ENCODE assay signal across 8 cellular contexts in genomic region chr19:17303167-17303939, GRCh38. TPM values are rescaled to one million over a fixed set of nuclear protein-coding genes. Genes with fewer than 3 reads are reported as not detected.
A peak's percentile ranks its signal among the peaks of the same experiment; 100 is the strongest.
DNase-seq lines count a peak whose midpoint lies in the region; ATAC-seq, FAIRE-seq and TF ChIP-seq lines count a peak whose summit lies in the region.

A gene with protein sequence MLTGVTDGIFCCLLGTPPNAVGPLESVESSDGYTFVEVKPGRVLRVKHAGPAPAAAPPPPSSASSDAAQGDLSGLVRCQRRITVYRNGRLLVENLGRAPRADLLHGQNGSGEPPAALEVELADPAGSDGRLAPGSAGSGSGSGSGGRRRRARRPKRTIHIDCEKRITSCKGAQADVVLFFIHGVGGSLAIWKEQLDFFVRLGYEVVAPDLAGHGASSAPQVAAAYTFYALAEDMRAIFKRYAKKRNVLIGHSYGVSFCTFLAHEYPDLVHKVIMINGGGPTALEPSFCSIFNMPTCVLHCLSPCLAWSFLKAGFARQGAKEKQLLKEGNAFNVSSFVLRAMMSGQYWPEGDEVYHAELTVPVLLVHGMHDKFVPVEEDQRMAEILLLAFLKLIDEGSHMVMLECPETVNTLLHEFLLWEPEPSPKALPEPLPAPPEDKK (minus strand): TSS chr19:17303425. CDS start chr19:17301616, 1,809 bp downstream.

- no peaks in the 10 kb centered on the region for H3K79me2 ChIP-seq in fibroblast of lung (ENCODE audit: control insufficient read depth, insufficient read depth, low read length)

- H3K9ac ChIP-seq in fibroblast of lung (ENCODE audit: insufficient read depth, low read length) = peak within 1 kb of the TSS; percentile 62

- POLR2A ChIA-PET in naive thymus-derived CD4-positive, alpha-beta T cell (lab: Charles Lee) = interaction anchor here (0.8 to 3.1 kb wide), 3 partner anchors 11 to 116 kb away, joined by 3 to 18 read pairs (median 4); partner anchors contain the start of gene ANO8

- H3K4me1 Mint-ChIP-seq in naive thymus-derived CD4-positive, alpha-beta T cell = peaks cover 16 to 48% (median 42%) of the 10 kb centered on the region in 7 donors
- peaks cover 29% of the 10 kb centered on the region for H3K4me1 Mint-ChIP-seq in stimulated activated effector memory CD8-positive, alpha-beta T cell treated with anti-CD3 and anti-CD28 coated beads, Interleukin-12 subunit alpha, Interleukin-12 subunit beta, amount 100 ng/mL, for 72 hours

- peak within 1 kb of the TSS; percentile 71 for H3K4me2 ChIP-seq in fibroblast of lung (ENCODE audit: extremely low read depth, insufficient read depth, low read length)

- H3K27ac Mint-ChIP-seq in naive thymus-derived CD4-positive, alpha-beta T cell = peak within 1 kb of the TSS; percentile 67 to 90 (median 74)
- H3K27ac Mint-ChIP-seq in stimulated activated effector memory CD8-positive, alpha-beta T cell treated with anti-CD3 and anti-CD28 coated beads, Interleukin-12 subunit alpha, Interleukin-12 subunit beta, amount 100 ng/mL, for 72 hours = peak within 1 kb of the TSS; percentile 82

- no peaks in the 10 kb centered on the region for H4K20me1 ChIP-seq in fibroblast of lung (ENCODE audit: control insufficient read depth, extremely low read depth, insufficient read depth, low read length)

- H3K4me3 ChIP-seq in fibroblast of lung (replicated peaks in 1 of 4; ENCODE audit: control extremely low read depth in 1 of 4, insufficient read depth in 1 of 4, low read depth in 3 of 4, low read length in 4 of 4) = peak within 1 kb of the TSS; percentile 55 to 78 (median 58)
- peak within 1 kb of the TSS; percentile 79 for H3K4me3 ChIP-seq in naive thymus-derived CD4-positive, alpha-beta T cell (ENCODE audit: low read length)

- H3K36me3 ChIP-seq in KOPT-K1 (ENCODE audit: insufficient read depth, low read length) = peaks cover 10% of the 10 kb centered on the region
- H3K36me3 ChIP-seq in fibroblast of lung (ENCODE audit: control insufficient read depth, insufficient read depth, low read length) = no peaks in the 10 kb centered on the region
- H3K36me3 ChIP-seq in naive thymus-derived CD4-positive, alpha-beta T cell (ENCODE audit: control insufficient read depth in 2 of 3, insufficient read depth in 3 of 3, low read length in 3 of 3) = peaks cover 0 to 8% (median 0%) of the 10 kb centered on the region in 3 experiments

- CTCF ChIA-PET in naive thymus-derived CD4-positive, alpha-beta T cell (lab: Charles Lee) = interaction anchor here (0.6 kb wide), 2 partner anchors 19 to 20 kb away, joined by 3 read pairs; no protein-coding TSS in a partner anchor

- intact Hi-C loops in naive thymus-derived CD4-positive, alpha-beta T cell (cut with micrococcal nuclease) = loop anchor here (10.0 kb wide), 2 partner anchors 809 to 1221 kb away; partner anchors contain the start of genes C19orf44 (in 1 of the 2), CALR3 (in 1 of the 2) and ELL (in 1 of the 2)

- H3K27ac ChIP-seq in KOPT-K1 (ENCODE audit: low read depth, low read length, poor library complexity, severe bottlenecking) = peak within 1 kb of the TSS; percentile 49
- peak within 1 kb of the TSS; percentile 32 for H3K27ac ChIP-seq in fibroblast of lung (ENCODE audit: insufficient read depth, low read length)
- peak within 1 kb of the TSS; percentile 85 for H3K27ac ChIP-seq in naive thymus-derived CD4-positive, alpha-beta T cell (ENCODE audit: low read depth, low read length)

- H3K27me3 Mint-ChIP-seq in naive thymus-derived CD4-positive, alpha-beta T cell = no peaks in the 10 kb centered on the region

- peaks cover 5% of the 10 kb centered on the region for H3K4me1 ChIP-seq in fibroblast of lung (ENCODE audit: control insufficient read depth, extremely low read depth, insufficient read depth, low read length)
- H3K4me1 ChIP-seq in naive thymus-derived CD4-positive, alpha-beta T cell (ENCODE audit: control insufficient read depth in 2 of 2, insufficient read depth in 2 of 2, low read length in 2 of 2) = peaks cover 15 to 22% of the 10 kb centered on the region in 2 donors

- peak; percentile 75 for DNase-seq in DMS53 treated with DMSO at 0.1 percent for 48 hours (lab: John Stamatoyannopoulos, UW; ENCODE audit: unreplicated experiment)
- DNase-seq in RCC 7860 (ENCODE audit: low spot score) = peak; percentile 86
- peak; percentile 80 to 89 for DNase-seq in activated T-helper 1 cell treated with anti-CD3 and anti-CD28 coated beads, Interleukin-2, amount 50 U/mL, for 16 hours (ENCODE audit: low read depth in 1 of 2, low spot score in 1 of 2)
- peak; percentile 91 to 96 for DNase-seq in fibroblast of lung (ENCODE audit: low read depth in 2 of 2)
- DNase-seq in naive thymus-derived CD4-positive, alpha-beta T cell = peak; percentile 87 to 94 (median 90)
- DNase-seq in stimulated activated effector memory CD8-positive, alpha-beta T cell treated with anti-CD3 and anti-CD28 coated beads, Interleukin-12 subunit alpha, Interleukin-12 subunit beta, amount 100 ng/mL, for 72 hours (ENCODE audit: low spot score in 2 of 2) = peak; percentile 90 to 98

- TF ChIP-seq CTCF in fibroblast of lung (conservative IDR thresholded peaks at IDR 0.05 in 1 of 2, IDR thresholded peaks at IDR 0.05 in 1 of 2; ENCODE audit: low read depth in 1 of 2, low read length in 2 of 2) = peak; percentile 30 to 37

- FAIRE-seq in RCC 7860 (lab: Jason Lieb, UNC) = peak; percentile 11

- no peaks in the 10 kb centered on the region for H3K27me3 ChIP-seq in fibroblast of lung (ENCODE audit: control insufficient read depth, insufficient read depth, low read length)
- no peaks in the 10 kb centered on the region for H3K27me3 ChIP-seq in naive thymus-derived CD4-positive, alpha-beta T cell (ENCODE audit: control insufficient read depth in 2 of 2, insufficient read depth in 2 of 2, low read length in 2 of 2)

- peaks cover 0 to 1% (median 0%) of the 10 kb centered on the region in 11 donors for H3K9me3 Mint-ChIP-seq in naive thymus-derived CD4-positive, alpha-beta T cell
- no peaks in the 10 kb centered on the region for H3K9me3 Mint-ChIP-seq in stimulated activated effector memory CD8-positive, alpha-beta T cell treated with anti-CD3 and anti-CD28 coated beads, Interleukin-12 subunit alpha, Interleukin-12 subunit beta, amount 100 ng/mL, for 72 hours

- peaks cover 4% of the 10 kb centered on the region for H3K9me3 ChIP-seq in KOPT-K1 (ENCODE audit: insufficient read depth, low read length, poor library complexity, severe bottlenecking)
- no peaks in the 10 kb centered on the region for H3K9me3 ChIP-seq in fibroblast of lung (ENCODE audit: control insufficient read depth, insufficient read depth, low read depth, low read length)
- H3K9me3 ChIP-seq in naive thymus-derived CD4-positive, alpha-beta T cell (ENCODE audit: control insufficient read depth in 2 of 3, low read length in 3 of 3) = no peaks in the 10 kb centered on the region

- ATAC-seq in GM21619 (IDR thresholded peaks at IDR 0.05; ENCODE audit: unreplicated experiment) = peak; percentile 52
- ATAC-seq in naive thymus-derived CD4-positive, alpha-beta T cell = peak; percentile 87
- ATAC-seq in stimulated activated effector memory CD8-positive, alpha-beta T cell treated with anti-CD3 and anti-CD28 coated beads, Interleukin-12 subunit alpha, Interleukin-12 subunit beta, amount 100 ng/mL, for 72 hours = peak; percentile 78

- H3K36me3 Mint-ChIP-seq in naive thymus-derived CD4-positive, alpha-beta T cell = peaks cover 0 to 5% (median 0%) of the 10 kb centered on the region in 5 donors
- H3K36me3 Mint-ChIP-seq in stimulated activated effector memory CD8-positive, alpha-beta T cell treated with anti-CD3 and anti-CD28 coated beads, Interleukin-12 subunit alpha, Interleukin-12 subunit beta, amount 100 ng/mL, for 72 hours = peaks cover 13% of the 10 kb centered on the region

- peak within 1 kb of the TSS; percentile 35 for H2AFZ ChIP-seq in fibroblast of lung (ENCODE audit: low read length)

- peak within 1 kb of the TSS; percentile 71 to 91 (median 81) for H3K4me3 Mint-ChIP-seq in naive thymus-derived CD4-positive, alpha-beta T cell
- peak within 1 kb of the TSS; percentile 66 for H3K4me3 Mint-ChIP-seq in stimulated activated effector memory CD8-positive, alpha-beta T cell treated with anti-CD3 and anti-CD28 coated beads, Interleukin-12 subunit alpha, Interleukin-12 subunit beta, amount 100 ng/mL, for 72 hours

RNA-seq across cellular contexts. Expression of the gene that starts here (rescaled TPM):
- total RNA-seq in fibroblast of lung = 10.3 and 16.8 TPM in 2 replicates
- 3.9 and 4.8 TPM in 2 replicates for polyA plus RNA-seq in fibroblast of lung
- polyA plus RNA-seq in fibroblast of lung (2012) = 5.9 and 10.7 TPM in 2 replicates
- 4.1 and 4.4 TPM in 2 replicates for polyA minus RNA-seq in fibroblast of lung (ENCODE audit: low replicate concordance)
- 10 to 100 TPM in 2 of 5 experiments, 1 to 10 TPM in 3; 7.0 to 12.3 (median 9.5) TPM for total RNA-seq in naive thymus-derived CD4-positive, alpha-beta T cell
- 10 to 100 TPM in 1 of 2 donors, 1 to 10 TPM in 1; 7.5 to 12.4 TPM for polyA plus RNA-seq in naive thymus-derived CD4-positive, alpha-beta T cell

Comparison
In these comparisons a context has a peak if more than half of its experiments do, and no peak if none do; other contexts are left out.
1. Peak in every context shown above with its lines: DNase-seq, ATAC-seq, H3K4me3 ChIP-seq and H3K27ac ChIP-seq.
2. H3K27ac ChIP-seq: peak in every context shown above with its lines; median percentile 85 in naive thymus-derived CD4-positive, alpha-beta T cell; 49 in KOPT-K1; 32 in fibroblast of lung.